1 cellular context compared by ENCODE assay signal in genomic region chr17:27477971-27478684, GRCh38.
TF ChIP-seq lines count a peak whose summit lies in the region.

No MANE protein-coding gene starts in this region.

TF ChIP-seq in HEK293, 187 proteins besides CTCF, POLR2A, EP300 and RAD21 (continued from another document):
- TF ChIP-seq ZNF639 (tag by site-specific recombination; IDR thresholded peaks at IDR 0.05) (0 out of 2 replicates have a peak, but pooled peaks have one; percentile 23), ATF2 (tag by site-specific recombination; IDR thresholded peaks at IDR 0.05; ENCODE audit: low read depth) (peak; percentile 70)
